ENCODE assay signal across 26 cellular contexts in the genomic region with DNA sequence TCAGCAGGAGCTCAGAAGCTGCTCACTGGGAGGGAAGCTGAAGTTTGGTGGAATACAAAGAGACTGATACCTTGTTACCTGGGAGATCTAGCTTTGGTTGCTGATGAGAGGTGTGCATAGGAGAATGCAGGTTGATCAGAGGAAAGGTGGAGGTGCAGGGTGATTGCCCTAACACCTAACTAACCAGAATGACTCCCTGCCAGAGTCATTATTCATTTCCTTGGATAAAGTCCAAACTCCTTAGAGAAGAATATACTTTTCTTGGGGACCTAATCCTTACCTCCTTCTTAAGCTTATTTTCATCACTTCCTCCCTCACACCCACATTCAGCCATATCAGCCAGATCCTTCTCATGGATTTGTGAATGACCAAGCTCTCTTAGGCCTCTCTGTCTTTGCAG.
"Had no signal": no experiment of that assay in that cellular context is flagged by ENCODE, and none has a peak within 500 bp of the region (broad histone marks: within the 10 kb centered on the region; RNA-seq: fewer than 3 reads in every experiment).

No MANE protein-coding gene starts in this region.

- H3K27ac Mint-ChIP-seq: activated CD4-positive, alpha-beta T cell treated with anti-CD3 and anti-CD28 coated beads for 36 hours; activated CD8-positive, alpha-beta T cell treated with anti-CD3 and anti-CD28 coated beads for 36 hours; activated naive CD8-positive, alpha-beta T cell treated with anti-CD3 and anti-CD28 coated beads, Interleukin-2, amount 10 ng/mL, durations not matched to agents 7 days and 5 days had no signal

- H3K4me1 ChIP-seq: adrenal gland, Peyer's patch, SJCRH30 had no signal

- H3K27ac ChIP-seq: adrenal gland, Peyer's patch, RWPE1, SJCRH30, VCaP had no signal

- H3K4me2 ChIP-seq: SK-N-SH had no signal

- DNase-seq: activated CD4-positive, alpha-beta T cell treated with anti-CD3 and anti-CD28 coated beads for 36 hours; activated CD8-positive, alpha-beta memory T cell treated with anti-CD3 and anti-CD28 coated beads, Interleukin-2, amount 50 U/mL, for 4 hours; activated CD8-positive, alpha-beta T cell treated with anti-CD3 and anti-CD28 coated beads for 36 hours; activated naive CD4-positive, alpha-beta T cell treated with anti-CD3 and anti-CD28 coated beads, Interleukin-2, amount 50 U/mL, for 16 hours; activated naive CD8-positive, alpha-beta T cell treated with anti-CD3 and anti-CD28 coated beads, Interleukin-2, amount 10 ng/mL, durations not matched to agents 7 days and 5 days; adrenal gland; anterior cingulate cortex; Karpas-422; NCI-H1105 treated with DMSO at 0.1 percent for 48 hours; NCI-H1694 treated with DMSO at 0.1 percent for 48 hours; NCI-H2029 treated with DMSO at 0.1 percent for 48 hours; NCI-H2171 treated with DMSO at 0.1 percent for 48 hours; NCI-H226; NCI-H510A; NCI-H69; NK-92 treated with Interleukin-12 subunit alpha and Interleukin-12 subunit beta, amount 100 ng/mL, for 24 hours; OCI-M1; Peyer's patch; Right ventricle myocardium superior; SJCRH30; SK-N-SH; T-helper 1 cell had no signal

- H3K9me3 ChIP-seq: adrenal gland, Peyer's patch, SJCRH30, SK-N-SH had no signal

- H3K4me3 ChIP-seq: adrenal gland, K562, Peyer's patch, SJCRH30 had no signal

- H3K27me3 ChIP-seq: adrenal gland, Peyer's patch, SJCRH30 had no signal

- ATAC-seq: activated CD4-positive, alpha-beta T cell treated with anti-CD3 and anti-CD28 coated beads for 36 hours; activated CD8-positive, alpha-beta T cell treated with anti-CD3 and anti-CD28 coated beads for 36 hours; K562 had no signal

- H3K9me2 ChIP-seq: SK-N-SH had no signal

- H3K9ac ChIP-seq: SK-N-SH had no signal

- H3K27me3 Mint-ChIP-seq: activated CD4-positive, alpha-beta T cell treated with anti-CD3 and anti-CD28 coated beads for 36 hours; activated CD8-positive, alpha-beta T cell treated with anti-CD3 and anti-CD28 coated beads for 36 hours; activated naive CD8-positive, alpha-beta T cell treated with anti-CD3 and anti-CD28 coated beads, Interleukin-2, amount 10 ng/mL, durations not matched to agents 7 days and 5 days; central memory CD8-positive, alpha-beta T cell had no signal

- H3K36me3 ChIP-seq: adrenal gland, Peyer's patch, SJCRH30 had no signal

- H3K4me3 Mint-ChIP-seq: activated CD4-positive, alpha-beta T cell treated with anti-CD3 and anti-CD28 coated beads for 36 hours; activated CD8-positive, alpha-beta T cell treated with anti-CD3 and anti-CD28 coated beads for 36 hours; activated naive CD8-positive, alpha-beta T cell treated with anti-CD3 and anti-CD28 coated beads, Interleukin-2, amount 10 ng/mL, durations not matched to agents 7 days and 5 days; central memory CD8-positive, alpha-beta T cell had no signal

- H3K36me3 Mint-ChIP-seq: activated naive CD8-positive, alpha-beta T cell treated with anti-CD3 and anti-CD28 coated beads, Interleukin-2, amount 10 ng/mL, durations not matched to agents 7 days and 5 days had no signal

- H3K4me1 Mint-ChIP-seq: activated CD4-positive, alpha-beta T cell treated with anti-CD3 and anti-CD28 coated beads for 36 hours; activated naive CD8-positive, alpha-beta T cell treated with anti-CD3 and anti-CD28 coated beads, Interleukin-2, amount 10 ng/mL, durations not matched to agents 7 days and 5 days; central memory CD8-positive, alpha-beta T cell had no signal
